Comparison of ENCODE assay signal across 23 cellular contexts in the genomic region with DNA sequence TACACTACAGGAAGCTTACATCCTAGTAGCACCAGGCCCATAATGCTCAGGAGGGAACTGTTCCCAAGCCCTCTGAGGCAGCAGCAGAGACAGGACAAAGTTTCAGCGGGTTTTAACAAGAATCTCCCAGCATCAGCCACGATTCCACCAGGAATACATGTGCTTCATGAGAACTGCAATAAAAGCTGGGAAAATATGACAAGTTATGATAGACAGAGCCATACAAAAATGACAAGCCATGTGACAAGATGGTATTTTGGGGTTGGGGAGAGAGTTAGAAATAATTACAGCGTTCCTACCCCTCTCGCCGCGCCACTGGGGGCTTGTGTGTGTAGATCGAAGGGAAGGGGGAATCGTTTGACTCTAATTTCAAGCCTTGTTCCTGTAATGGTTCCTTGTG.
"Had no signal": no experiment of that assay in that cellular context is flagged by ENCODE, and none has a peak within 500 bp of the region (broad histone marks: within the 10 kb centered on the region; RNA-seq: fewer than 3 reads in every experiment).

No MANE protein-coding gene starts in this region.

- H3K36me3 ChIP-seq: colonic mucosa, esophagus muscularis mucosa, esophagus squamous epithelium, gastrocnemius medialis, gastroesophageal sphincter, heart left ventricle, heart right ventricle had no signal

- H3K27me3 ChIP-seq: colonic mucosa, dorsolateral prefrontal cortex, gastrocnemius medialis, gastroesophageal sphincter had no signal

- H3K4me3 Mint-ChIP-seq: dendritic cell treated with granulocyte-macrophage colony-stimulating factor and Interleukin-4, amounts not matched to agents 40 ng/mL and 50 ng/mL, for 4 days; effector memory CD8-positive, alpha-beta T cell had no signal

- ATAC-seq: effector memory CD8-positive, alpha-beta T cell; esophagus mucosa; gastrocnemius medialis; gastroesophageal sphincter; heart left ventricle; heart right ventricle had no signal

- H3K27ac ChIP-seq: colonic mucosa, coronary artery, dorsolateral prefrontal cortex, epithelial cell of prostate, esophagus muscularis mucosa, esophagus squamous epithelium, gastrocnemius medialis, gastroesophageal sphincter, heart left ventricle, heart right ventricle had no signal

- H3K9me3 ChIP-seq: colonic mucosa, esophagus squamous epithelium, gastrocnemius medialis had no signal

- DNase-seq: colonic mucosa; cortex of kidney; dermis blood vessel endothelial cell; dorsolateral prefrontal cortex; effector CD4-positive, alpha-beta T cell; effector CD8-positive, alpha-beta T cell; effector memory CD4-positive, alpha-beta T cell; effector memory CD8-positive, alpha-beta T cell; erythroblast; esophagus squamous epithelium; foreskin fibroblast; foreskin melanocyte; gastrocnemius medialis; glutamatergic neuron; head of caudate nucleus; heart left ventricle; heart right ventricle had no signal

- H3K4me3 ChIP-seq: colonic mucosa, coronary artery, dorsolateral prefrontal cortex, esophagus muscularis mucosa, esophagus squamous epithelium, gastrocnemius medialis, gastroesophageal sphincter, heart left ventricle, heart right ventricle had no signal

- H3K27ac Mint-ChIP-seq: dendritic cell treated with granulocyte-macrophage colony-stimulating factor and Interleukin-4, amounts not matched to agents 40 ng/mL and 50 ng/mL, for 4 days; effector memory CD8-positive, alpha-beta T cell had no signal

- H3K4me1 ChIP-seq: colonic mucosa, esophagus muscularis mucosa, esophagus squamous epithelium, gastrocnemius medialis, gastroesophageal sphincter, heart left ventricle, heart right ventricle had no signal
